19 cellular contexts compared by ENCODE assay signal in the genomic region with DNA sequence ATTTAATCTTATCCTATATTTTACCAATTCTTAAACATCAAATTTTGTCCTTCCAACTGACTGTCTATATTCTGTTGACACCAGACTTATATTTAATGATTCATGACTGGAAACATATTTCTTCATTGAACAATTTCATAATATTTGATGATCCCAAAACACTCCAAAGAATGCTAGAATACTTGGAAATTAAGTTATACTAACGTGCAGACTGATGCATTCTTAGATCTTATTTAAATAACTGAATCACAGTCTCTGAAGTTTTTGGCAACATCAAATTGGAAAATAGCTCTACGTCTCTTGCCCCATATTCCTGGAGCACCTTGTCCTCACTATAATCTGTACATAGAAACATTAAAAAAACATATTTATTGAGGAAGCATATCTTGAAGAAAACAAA.
DNase-seq lines count a peak whose midpoint lies in the region; ATAC-seq and TF ChIP-seq lines count a peak whose summit lies in the region.
"Had no signal": no experiment of that assay in that cellular context is flagged by ENCODE, and none has a peak within 500 bp of the region (broad histone marks: within the 10 kb centered on the region; RNA-seq: fewer than 3 reads in every experiment).

No MANE protein-coding gene starts in this region.

- H3K27ac Mint-ChIP-seq in Calu3 (ENCODE audit: unreplicated experiment) (peak overlapping the region; percentile 23), osteocyte (ENCODE audit: unreplicated experiment) (peak overlapping the region; percentile 46)
- H3K27ac Mint-ChIP-seq: CD14-positive monocyte had no signal

- intact Hi-C loops in Calu3 (cut with micrococcal nuclease; ENCODE audit: unreplicated experiment) (loop anchor here (2.0 to 10.0 kb wide), 2 partner anchors 59 to 127 kb away; a partner anchor contains a TSS), Panc1 (cut with micrococcal nuclease; ENCODE audit: unreplicated experiment) (no loop called here)

- TF ChIP-seq CTCF in Calu3 (IDR thresholded peaks at IDR 0.05; ENCODE audit: unreplicated experiment) (no peak), Panc1 (IDR thresholded peaks at IDR 0.05) (no peak), osteocyte (IDR thresholded peaks at IDR 0.05) (no peak)

- H3K27ac ChIP-seq in Panc1 (ENCODE audit: low read length): peak overlapping the region; percentile 96

- peaks cover 79% of the 10 kb centered on the region for H3K4me1 ChIP-seq in Panc1 (ENCODE audit: control insufficient read depth, insufficient read depth, low read length)

- H3K4me1 Mint-ChIP-seq in Calu3 (ENCODE audit: low read depth, unreplicated experiment) (peaks cover 79% of the 10 kb centered on the region), osteocyte (ENCODE audit: unreplicated experiment) (peaks cover 77% of the 10 kb centered on the region)

- BruUV-seq in Calu3 (replicated peaks; lab: Mats Ljungman, UMichigan): no TSS peak
- no TSS peak for BruUV-seq in Panc1 (replicated peaks; lab: Mats Ljungman, UMichigan)

- no peak overlapping the region for H3K4me3 Mint-ChIP-seq in Calu3 (ENCODE audit: low read depth, unreplicated experiment)
- H3K4me3 Mint-ChIP-seq in osteocyte (ENCODE audit: unreplicated experiment): no peak overlapping the region
- H3K4me3 Mint-ChIP-seq: CD14-positive monocyte had no signal

- H3K27me3 Mint-ChIP-seq in Calu3 (ENCODE audit: unreplicated experiment) (no peaks in the 10 kb centered on the region), osteocyte (ENCODE audit: unreplicated experiment) (no peaks in the 10 kb centered on the region)

- peaks cover 4% of the 10 kb centered on the region; the same call in 1 of the 2 replicates for H3K36me3 ChIP-seq in Panc1 (ENCODE audit: control insufficient read depth, insufficient read depth, low read length)

- CTCF ChIA-PET in Calu3 (lab: Charles Lee) (interaction anchor here (1.2 kb wide), 1 partner anchor 16 kb away, joined by 3 read pairs; no protein-coding TSS in a partner anchor), Panc1 (lab: Charles Lee) (no interaction called here)

- no peak overlapping the region for H3K4me3 ChIP-seq in Panc1 (ENCODE audit: low read depth in 2 of 2, low read length in 2 of 2)

- H3K9me3 ChIP-seq in Panc1 (ENCODE audit: control insufficient read depth, insufficient read depth, low read depth, low read length): no peaks in the 10 kb centered on the region

- no peaks in the 10 kb centered on the region for H3K27me3 ChIP-seq in Panc1 (ENCODE audit: control insufficient read depth, insufficient read depth, low read length)

- H3K9me3 Mint-ChIP-seq in Calu3 (ENCODE audit: low read depth, unreplicated experiment) (no peaks in the 10 kb centered on the region), osteocyte (ENCODE audit: unreplicated experiment) (no peaks in the 10 kb centered on the region)

- in situ Hi-C loops in Panc1 (cut with HindIII; ENCODE audit: low pct_unique_long_range_greater_than_20kb, low sequenced_read_pairs): no loop called here

- POLR2A ChIA-PET in Panc1 (lab: Charles Lee): interaction anchor here (0.9 kb wide), 1 partner anchor 112 kb away, joined by 3 read pairs; no protein-coding TSS in a partner anchor

- ATAC-seq in Panc1: no peak
- ATAC-seq in GM19023 (IDR thresholded peaks at IDR 0.05; ENCODE audit: unreplicated experiment): no peak
- ATAC-seq: HCT116, HepG2 had no signal

- H3K36me3 Mint-ChIP-seq in Calu3 (ENCODE audit: insufficient read depth, unreplicated experiment): peaks cover 30% of the 10 kb centered on the region
- H3K36me3 Mint-ChIP-seq in osteocyte (ENCODE audit: unreplicated experiment): peaks cover 25% of the 10 kb centered on the region
- H3K36me3 Mint-ChIP-seq: CD14-positive monocyte had no signal

- DNase-seq in Calu3 (no peak), Panc1 (ENCODE audit: low read depth, low spot score) (no peak), fibroblast of gingiva (ENCODE audit: low read depth) (peak; percentile 70), osteocyte (ENCODE audit: extremely low spot score, unreplicated experiment) (no peak), DMS114 treated with DMSO at 0.1 percent for 48 hours (lab: John Stamatoyannopoulos, UW; ENCODE audit: unreplicated experiment) (no peak), NCI-H82 treated with DMSO at 0.1 percent for 48 hours (lab: John Stamatoyannopoulos, UW; ENCODE audit: unreplicated experiment) (no peak)
- DNase-seq: AML-193, DND-41, KG1, MV-4-11, NCI-H187, NCI-H2227 treated with DMSO at 0.1 percent for 48 hours, NCI-H510A treated with DMSO at 0.1 percent for 48 hours, NCI-H774, OCI-M1 had no signal
